17 cellular contexts compared by ENCODE assay signal in genomic region chr4:60729194-60729593, GRCh38.
DNase-seq lines count a peak whose midpoint lies in the region; FAIRE-seq and TF ChIP-seq lines count a peak whose summit lies in the region.
"Had no signal": no experiment of that assay in that cellular context is flagged by ENCODE, and none has a peak within 500 bp of the region (broad histone marks: within the 10 kb centered on the region; RNA-seq: fewer than 3 reads in every experiment).

No MANE protein-coding gene starts in this region.

- FAIRE-seq in astrocyte (lab: Jason Lieb, UNC): no peak
- FAIRE-seq in keratinocyte (lab: Jason Lieb, UNC): no peak
- FAIRE-seq: A549 had no signal

- H3K27ac ChIP-seq in astrocyte (ENCODE audit: low read depth, low read length) (peak overlapping the region; percentile 22), keratinocyte (ENCODE audit: control insufficient read depth, insufficient read depth, low read length) (no peak overlapping the region), ascending aorta (no peak overlapping the region)
- H3K27ac ChIP-seq: A549; BLaER1 treated with 17β-estradiol and CSF1 and Interleukin-3, amounts not matched to agents 10 nM and 100 nM had no signal

- H3K4me3 ChIP-seq in astrocyte (ENCODE audit: insufficient read depth, low read depth, low read length) (no peak overlapping the region), keratinocyte (ENCODE audit: control insufficient read depth in 2 of 3, extremely low read depth in 1 of 3, insufficient read depth in 2 of 3, low read depth in 1 of 3, low read length in 3 of 3) (no peak overlapping the region), ascending aorta (no peak overlapping the region)
- H3K4me3 ChIP-seq: A549; BLaER1 treated with 17β-estradiol and CSF1 and Interleukin-3, amounts not matched to agents 10 nM and 100 nM had no signal

- H3K4me1 Mint-ChIP-seq in astrocyte (ENCODE audit: low read depth, unreplicated experiment): peaks cover 22% of the 10 kb centered on the region

- H3K27me3 ChIP-seq in astrocyte (ENCODE audit: insufficient read depth, low read length) (no peaks in the 10 kb centered on the region), keratinocyte (ENCODE audit: control insufficient read depth, extremely low read depth, insufficient read depth, low read length) (no peaks in the 10 kb centered on the region), ascending aorta (no peaks in the 10 kb centered on the region)
- H3K27me3 ChIP-seq: BLaER1 treated with 17β-estradiol and CSF1 and Interleukin-3, amounts not matched to agents 10 nM and 100 nM had no signal

- H3K36me3 ChIP-seq in astrocyte (ENCODE audit: insufficient read depth, low read length): no peaks in the 10 kb centered on the region
- no peaks in the 10 kb centered on the region for H3K36me3 ChIP-seq in keratinocyte (ENCODE audit: control insufficient read depth in 2 of 2, extremely low read depth in 1 of 2, insufficient read depth in 2 of 2, low read length in 2 of 2)
- no peaks in the 10 kb centered on the region for H3K36me3 ChIP-seq in ascending aorta
- H3K36me3 ChIP-seq: BLaER1 treated with 17β-estradiol and CSF1 and Interleukin-3, amounts not matched to agents 10 nM and 100 nM had no signal

- peaks cover 3% of the 10 kb centered on the region for H3K9me3 Mint-ChIP-seq in astrocyte (ENCODE audit: unreplicated experiment)

- H3K4me2 ChIP-seq in astrocyte (ENCODE audit: low read length): peak overlapping the region; percentile 10
- H3K4me2 ChIP-seq in keratinocyte (ENCODE audit: control insufficient read depth, extremely low read depth, insufficient read depth, low read depth, low read length): no peak overlapping the region
- H3K4me2 ChIP-seq: A549; BLaER1 treated with 17β-estradiol and CSF1 and Interleukin-3, amounts not matched to agents 10 nM and 100 nM had no signal

- DNase-seq in COLO829 (ENCODE audit: low spot score) (peak; percentile 45), HS-5 (ENCODE audit: low read depth) (peak; percentile 13), astrocyte (ENCODE audit: low read depth) (peak; percentile 51), keratinocyte (ENCODE audit: low read depth, low spot score) (peak; percentile 15), NCI-H2081 treated with DMSO at 0.1 percent for 48 hours (lab: John Stamatoyannopoulos, UW) (no peak), ascending aorta (ENCODE audit: low spot score in 2 of 2) (no peak), AML-193 (lab: John Stamatoyannopoulos, UW) (no peak)
- DNase-seq: CD8-positive, alpha-beta T cell; DMS53; NCI-H1436; NCI-H1930; NCI-H2171 treated with DMSO at 0.1 percent for 48 hours; NCI-H446 treated with DMSO at 0.1 percent for 48 hours; NK-92 treated with Interleukin-12 subunit alpha and Interleukin-12 subunit beta, amount 100 ng/mL, for 24 hours; SHP77 treated with DMSO at 0.1 percent for 48 hours had no signal

- intact Hi-C loops in ascending aorta (cut with DNase I): no loop called here

- TF ChIP-seq CTCF in astrocyte (IDR thresholded peaks at IDR 0.05; ENCODE audit: insufficient read depth, low read depth, low read length) (no peak), keratinocyte (optimal IDR thresholded peaks at IDR 0.05 in 1 of 3, IDR thresholded peaks at IDR 0.05 in 1 of 3, conservative IDR thresholded peaks at IDR 0.05 in 1 of 3; ENCODE audit: extremely low read depth in 1 of 3, insufficient read depth in 2 of 3, low read length in 3 of 3) (no peak), ascending aorta (IDR thresholded peaks at IDR 0.05) (no peak)

- no peak overlapping the region for H3K27ac Mint-ChIP-seq in astrocyte (ENCODE audit: unreplicated experiment)
- H3K27ac Mint-ChIP-seq: CD8-positive, alpha-beta T cell had no signal

- H3K79me2 ChIP-seq in astrocyte (ENCODE audit: insufficient read depth, low read length) (no peaks in the 10 kb centered on the region), keratinocyte (ENCODE audit: control insufficient read depth, insufficient read depth, low read length) (no peaks in the 10 kb centered on the region)

- H4K20me1 ChIP-seq in astrocyte (ENCODE audit: insufficient read depth, low read length) (no peaks in the 10 kb centered on the region), keratinocyte (ENCODE audit: control insufficient read depth, extremely low read depth, insufficient read depth, low read length) (no peaks in the 10 kb centered on the region)
- H4K20me1 ChIP-seq: BLaER1 treated with 17β-estradiol and CSF1 and Interleukin-3, amounts not matched to agents 10 nM and 100 nM had no signal

- no peaks in the 10 kb centered on the region for H3K9me3 ChIP-seq in astrocyte (ENCODE audit: insufficient read depth, low read depth, low read length)
- H3K9me3 ChIP-seq in keratinocyte (ENCODE audit: control insufficient read depth, low read depth, low read length): no peaks in the 10 kb centered on the region
- H3K9me3 ChIP-seq in ascending aorta: peaks cover 0 to 10% of the 10 kb centered on the region in 2 donors
- H3K9me3 ChIP-seq: A549 had no signal

- H3K27me3 Mint-ChIP-seq in astrocyte (ENCODE audit: low read depth, unreplicated experiment): no peaks in the 10 kb centered on the region

- no peak overlapping the region for H2AFZ ChIP-seq in astrocyte (ENCODE audit: low read depth, low read length)
- no peak overlapping the region for H2AFZ ChIP-seq in keratinocyte (ENCODE audit: control insufficient read depth, low read length)

- dilution Hi-C loops in keratinocyte (cut with MboI; ENCODE audit: extremely low pct_ligation_motif_present, low sequenced_read_pairs): no loop called here

- no peak overlapping the region for H3K9ac ChIP-seq in astrocyte (ENCODE audit: low read length)
- H3K9ac ChIP-seq in keratinocyte (ENCODE audit: control insufficient read depth, extremely low read depth, insufficient read depth, low read length): no peak overlapping the region
- H3K9ac ChIP-seq: BLaER1 treated with 17β-estradiol and CSF1 and Interleukin-3, amounts not matched to agents 10 nM and 100 nM had no signal

- H3K4me3 Mint-ChIP-seq in astrocyte (ENCODE audit: unreplicated experiment): no peak overlapping the region
- H3K4me3 Mint-ChIP-seq: CD8-positive, alpha-beta T cell had no signal

- H3K36me3 Mint-ChIP-seq in astrocyte (ENCODE audit: low read depth, unreplicated experiment): no peaks in the 10 kb centered on the region
- H3K36me3 Mint-ChIP-seq: CD8-positive, alpha-beta T cell had no signal

- no peaks in the 10 kb centered on the region for H3K9me1 ChIP-seq in keratinocyte (ENCODE audit: control insufficient read depth, extremely low read depth, insufficient read depth, low read length)

- H3K4me1 ChIP-seq in astrocyte (ENCODE audit: insufficient read depth, low read length) (peaks cover 15% of the 10 kb centered on the region), keratinocyte (ENCODE audit: control insufficient read depth, extremely low read depth, insufficient read depth, low read length) (peaks cover 15% of the 10 kb centered on the region), ascending aorta (peaks cover 0 to 7% of the 10 kb centered on the region in 2 donors)
- H3K4me1 ChIP-seq: A549; BLaER1 treated with 17β-estradiol and CSF1 and Interleukin-3, amounts not matched to agents 10 nM and 100 nM had no signal

Comparison
In these comparisons a context has a peak if more than half of its experiments do, and no peak if none do; other contexts are left out.
1. DNase-seq: peak in COLO829 (single experiment), HS-5 (single experiment), astrocyte (single experiment) and keratinocyte (single experiment); none in NCI-H2081 treated with DMSO at 0.1 percent for 48 hours (single experiment), ascending aorta (0 of 2) and AML-193 (0 of 2).